ENCODE assay signal across 1 cellular context in genomic region chr2:9234680-9235387, GRCh38.
TF ChIP-seq lines count a peak whose summit lies in the region.

No MANE protein-coding gene starts in this region.

TF ChIP-seq in HepG2, 621 proteins besides CTCF, POLR2A, EP300 and RAD21 (continued from another document and continues in another):
- no peak for TF ChIP-seq ELK4 (CRISPR knock-in tag; IDR thresholded peaks at IDR 0.05; ENCODE audit: borderline replicate concordance)
- TF ChIP-seq HIVEP1 (CRISPR knock-in tag; IDR thresholded peaks at IDR 0.05), result no peak
- TF ChIP-seq HNRNPK (IDR thresholded peaks at IDR 0.05; ENCODE audit: low read depth, low read length, poor library complexity, severe bottlenecking), result no peak
- TF ChIP-seq ZZZ3 (CRISPR knock-in tag; IDR thresholded peaks at IDR 0.05; ENCODE audit: borderline replicate concordance), result no peak
- no peak for TF ChIP-seq ZNF329 (CRISPR knock-in tag; IDR thresholded peaks at IDR 0.05; ENCODE audit: low read depth)
- no peak; the same call in 1 of the 2 replicates for TF ChIP-seq THRA (CRISPR knock-in tag; IDR thresholded peaks at IDR 0.05; ENCODE audit: borderline replicate concordance)
- no peak; the same call in 1 of the 2 replicates for TF ChIP-seq SOX13 (IDR thresholded peaks at IDR 0.05)
- TF ChIP-seq SOX13 (CRISPR knock-in tag; conservative IDR thresholded peaks at IDR 0.05 in 1 of 2, IDR thresholded peaks at IDR 0.05 in 1 of 2), result peak in 1 of 2 experiments; percentile 90; a peak in 1 of 4 replicates
- no peak for TF ChIP-seq RBM39 (IDR thresholded peaks at IDR 0.05; ENCODE audit: low read depth, low read length, poor library complexity, severe bottlenecking)
- TF ChIP-seq ZNF569 (CRISPR knock-in tag; IDR thresholded peaks at IDR 0.05; ENCODE audit: borderline replicate concordance), result no peak
- TF ChIP-seq EED (CRISPR knock-in tag; IDR thresholded peaks at IDR 0.05), result no peak
- peak; percentile 33; the same call in 1 of the 2 replicates for TF ChIP-seq PATZ1 (CRISPR knock-in tag; IDR thresholded peaks at IDR 0.05)
- no peak for TF ChIP-seq ZNF44 (CRISPR knock-in tag; IDR thresholded peaks at IDR 0.05)
- TF ChIP-seq IRF2 (CRISPR knock-in tag; IDR thresholded peaks at IDR 0.05), result 0 out of 2 replicates have a peak, but pooled peaks have one; percentile 31
- no peak for TF ChIP-seq ZFP36L2 (CRISPR knock-in tag; IDR thresholded peaks at IDR 0.05)
- no peak for TF ChIP-seq ZNF12 (CRISPR knock-in tag; IDR thresholded peaks at IDR 0.05)
- TF ChIP-seq ZNF34 (CRISPR knock-in tag; IDR thresholded peaks at IDR 0.05; ENCODE audit: borderline replicate concordance), result no peak
- TF ChIP-seq ZNF251 (CRISPR knock-in tag; IDR thresholded peaks at IDR 0.05), result no peak
- 0 out of 2 replicates have a peak, but pooled peaks have one; percentile 37 for TF ChIP-seq TBX3 (IDR thresholded peaks at IDR 0.05; ENCODE audit: borderline replicate concordance)
- 0 out of 2 replicates have a peak, but pooled peaks have one; percentile 26 for TF ChIP-seq UBTF (CRISPR knock-in tag; IDR thresholded peaks at IDR 0.05)
- peak; percentile 10; the same call in 1 of the 2 replicates for TF ChIP-seq DRAP1 (CRISPR knock-in tag; IDR thresholded peaks at IDR 0.05)
- TF ChIP-seq SMC3 (IDR thresholded peaks at IDR 0.05; ENCODE audit: low read length), result no peak
- TF ChIP-seq TEF (CRISPR knock-in tag; IDR thresholded peaks at IDR 0.05), result no peak
- no peak for TF ChIP-seq PCBP1 (IDR thresholded peaks at IDR 0.05; ENCODE audit: borderline replicate concordance, low read depth, low read length)
- TF ChIP-seq MBNL3 (CRISPR knock-in tag; conservative IDR thresholded peaks at IDR 0.05), result no peak
- TF ChIP-seq ZNF430 (CRISPR knock-in tag; IDR thresholded peaks at IDR 0.05), result no peak; the same call in 1 of the 2 replicates
- no peak for TF ChIP-seq SIX4 (CRISPR knock-in tag; IDR thresholded peaks at IDR 0.05)
- no peak for TF ChIP-seq ATF7-NPFF (CRISPR knock-in tag; IDR thresholded peaks at IDR 0.05; ENCODE audit: low read depth)
- peak; percentile 13; the same call in 1 of the 2 replicates for TF ChIP-seq THAP9 (CRISPR knock-in tag; IDR thresholded peaks at IDR 0.05; ENCODE audit: borderline replicate concordance)
- no peak for TF ChIP-seq SMAD9 (CRISPR knock-in tag; IDR thresholded peaks at IDR 0.05)
- no peak for TF ChIP-seq GFI1 (CRISPR knock-in tag; IDR thresholded peaks at IDR 0.05; ENCODE audit: borderline replicate concordance)
- TF ChIP-seq ZNF800 (CRISPR knock-in tag; IDR thresholded peaks at IDR 0.05), result 0 out of 2 replicates have a peak, but pooled peaks have one; percentile 26
- TF ChIP-seq ZBTB4 (CRISPR knock-in tag; IDR thresholded peaks at IDR 0.05; ENCODE audit: borderline replicate concordance), result no peak
- peak; percentile 88 for TF ChIP-seq RARA (CRISPR knock-in tag; IDR thresholded peaks at IDR 0.05)
- TF ChIP-seq ZNF136 (CRISPR knock-in tag; IDR thresholded peaks at IDR 0.05; ENCODE audit: low read depth), result no peak
- no peak for TF ChIP-seq TCF7L2 (IDR thresholded peaks at IDR 0.05; ENCODE audit: low read depth, low read length)
- TF ChIP-seq LBX2 (CRISPR knock-in tag; IDR thresholded peaks at IDR 0.05; ENCODE audit: borderline replicate concordance), result no peak
- no peak; the same call in 1 of the 2 replicates for TF ChIP-seq ZSCAN21 (CRISPR knock-in tag; IDR thresholded peaks at IDR 0.05; ENCODE audit: borderline replicate concordance)
- no peak for TF ChIP-seq ZBTB3 (CRISPR knock-in tag; IDR thresholded peaks at IDR 0.05; ENCODE audit: borderline replicate concordance, low read depth)
- TF ChIP-seq USF2 (IDR thresholded peaks at IDR 0.05; ENCODE audit: low read depth, low read length), result no peak
- no peak for TF ChIP-seq USF2 (CRISPR knock-in tag; IDR thresholded peaks at IDR 0.05; ENCODE audit: borderline replicate concordance)
